8 cellular contexts compared by ENCODE assay signal in genomic region chr7:98617051-98617959, GRCh38. TPM values are rescaled to one million over a fixed set of nuclear protein-coding genes. Genes with fewer than 3 reads are reported as not detected.
A peak's percentile ranks its signal among the peaks of the same experiment; 100 is the strongest.
DNase-seq lines count a peak whose midpoint lies in the region; ATAC-seq lines count a peak whose summit lies in the region.

A gene with protein sequence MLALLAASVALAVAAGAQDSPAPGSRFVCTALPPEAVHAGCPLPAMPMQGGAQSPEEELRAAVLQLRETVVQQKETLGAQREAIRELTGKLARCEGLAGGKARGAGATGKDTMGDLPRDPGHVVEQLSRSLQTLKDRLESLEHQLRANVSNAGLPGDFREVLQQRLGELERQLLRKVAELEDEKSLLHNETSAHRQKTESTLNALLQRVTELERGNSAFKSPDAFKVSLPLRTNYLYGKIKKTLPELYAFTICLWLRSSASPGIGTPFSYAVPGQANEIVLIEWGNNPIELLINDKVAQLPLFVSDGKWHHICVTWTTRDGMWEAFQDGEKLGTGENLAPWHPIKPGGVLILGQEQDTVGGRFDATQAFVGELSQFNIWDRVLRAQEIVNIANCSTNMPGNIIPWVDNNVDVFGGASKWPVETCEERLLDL (plus strand): TSS chr7:98617285. CDS start chr7:98617462, 177 bp downstream.

- no peaks in the 10 kb centered on the region for H3K36me3 Mint-ChIP-seq in activated naive CD8-positive, alpha-beta T cell treated with anti-CD3 and anti-CD28 coated beads for 36 hours

- H3K36me3 ChIP-seq in iPS-15b (ENCODE audit: control insufficient read depth, insufficient read depth, low read length), result peaks cover 3% of the 10 kb centered on the region

- H3K27me3 ChIP-seq in iPS-15b (ENCODE audit: control insufficient read depth, insufficient read depth, low read length), result peaks cover 62% of the 10 kb centered on the region

- peaks cover 61% of the 10 kb centered on the region for H3K27me3 Mint-ChIP-seq in activated naive CD8-positive, alpha-beta T cell treated with anti-CD3 and anti-CD28 coated beads for 36 hours

- H3K9me3 ChIP-seq in iPS-15b (ENCODE audit: control insufficient read depth, insufficient read depth, low read length), result no peaks in the 10 kb centered on the region

- peaks cover 2% of the 10 kb centered on the region for H3K4me1 Mint-ChIP-seq in activated naive CD8-positive, alpha-beta T cell treated with anti-CD3 and anti-CD28 coated beads for 36 hours

- no peak within 1 kb of the TSS for H3K27ac Mint-ChIP-seq in activated naive CD8-positive, alpha-beta T cell treated with anti-CD3 and anti-CD28 coated beads for 36 hours

- no peak for DNase-seq in Right ventricle myocardium inferior (ENCODE audit: missing footprints)
- no peak for DNase-seq in cardiac septum (ENCODE audit: low spot score)
- peak; percentile 40 for DNase-seq in activated naive CD8-positive, alpha-beta T cell treated with anti-CD3 and anti-CD28 coated beads for 36 hours
- DNase-seq in stimulated activated CD4-positive, alpha-beta T cell treated with anti-CD3 and anti-CD28 coated beads, Interleukin-1b, Interleukin-23, amount 100 ng/mL, for 48 hours, result peak; percentile 11
- DNase-seq in DMS53 (lab: John Stamatoyannopoulos, UW), result no peak
- DNase-seq in activated CD4-positive, alpha-beta T cell treated with anti-CD3 and anti-CD28 coated beads, Interleukin-2, amount 50 U/mL, for 4 hours, result no peak

- peak within 1 kb of the TSS; percentile 63 for H3K4me3 ChIP-seq in iPS-15b (ENCODE audit: low read depth, low read length)

- peaks cover 14% of the 10 kb centered on the region for H3K4me1 ChIP-seq in iPS-15b (ENCODE audit: control insufficient read depth, insufficient read depth, low read length)

- intact Hi-C loops in Right ventricle myocardium inferior (cut with DNase I), result loop anchor here (10.0 kb wide), 1 partner anchor 217 kb away; no protein-coding TSS in a partner anchor
- intact Hi-C loops in cardiac septum (cut with DNase I), result no loop called here

- no peak within 1 kb of the TSS for H3K4me3 Mint-ChIP-seq in activated naive CD8-positive, alpha-beta T cell treated with anti-CD3 and anti-CD28 coated beads for 36 hours

- peaks cover 1% of the 10 kb centered on the region for H3K9me3 Mint-ChIP-seq in activated naive CD8-positive, alpha-beta T cell treated with anti-CD3 and anti-CD28 coated beads for 36 hours

- ATAC-seq in Right ventricle myocardium inferior (peak; percentile 85), HG03097 (IDR thresholded peaks at IDR 0.05; ENCODE audit: low FRiP score, unreplicated experiment) (no peak)

- peak within 1 kb of the TSS; percentile 12 for H3K9ac ChIP-seq in iPS-15b (ENCODE audit: low read depth, low read length)

RNA-seq across cellular contexts. Expression of the gene that starts here (rescaled TPM):
- total RNA-seq in Right ventricle myocardium inferior, result 3.1 TPM
- total RNA-seq in cardiac septum, result 0.43 TPM
- total RNA-seq in activated naive CD8-positive, alpha-beta T cell treated with anti-CD3 and anti-CD28 coated beads for 36 hours, result not detected

Comparison
In these comparisons a context has a peak if more than half of its experiments do, and no peak if none do; other contexts are left out.
1. Peak in DNase-seq in activated naive CD8-positive, alpha-beta T cell treated with anti-CD3 and anti-CD28 coated beads for 36 hours; RNA of the gene not detected or under 1 TPM.